ENCODE assay signal across 8 cellular contexts in the genomic region with DNA sequence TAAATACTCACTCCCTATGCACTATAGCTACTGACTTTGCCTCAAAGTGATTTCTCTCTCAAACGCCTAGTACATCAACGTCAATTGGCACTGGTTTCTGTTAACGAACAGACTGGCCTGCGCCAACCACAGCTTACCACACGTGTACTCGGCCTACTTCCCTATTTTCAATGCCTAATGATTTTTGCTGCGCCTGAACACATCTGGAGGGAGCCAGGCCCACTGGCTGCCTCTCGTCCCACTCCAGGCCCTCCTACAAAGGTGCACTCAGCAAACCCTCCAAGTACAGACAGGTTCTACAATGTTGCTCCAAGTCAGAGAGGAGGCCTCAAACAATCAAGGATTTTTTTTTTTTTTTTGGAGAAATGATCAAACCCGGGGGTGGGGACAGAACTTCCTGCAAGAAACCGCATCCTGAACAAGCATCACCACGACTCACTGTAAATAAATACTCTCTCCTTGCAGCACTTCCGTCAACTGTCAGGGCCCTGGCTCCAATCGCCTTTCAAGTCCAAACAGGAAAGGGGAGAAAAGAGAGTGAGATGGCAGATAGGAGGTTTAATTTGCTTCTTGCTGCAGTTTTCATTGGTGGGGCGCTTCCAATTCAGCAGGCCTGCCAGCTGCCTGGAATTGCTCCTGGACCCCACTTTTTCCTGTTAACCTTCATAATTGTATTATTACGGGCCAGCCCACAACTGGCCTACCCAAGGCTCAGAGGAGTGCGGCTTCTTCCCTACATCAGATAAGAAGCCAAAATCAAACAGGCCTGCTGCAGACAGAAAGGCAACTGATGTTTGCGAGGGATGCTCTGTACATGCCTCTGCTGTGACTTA.
A peak's percentile ranks its signal among the peaks of the same experiment; 100 is the strongest.
DNase-seq lines count a peak whose midpoint lies in the region; ATAC-seq and TF ChIP-seq lines count a peak whose summit lies in the region.

No MANE protein-coding gene starts in this region.

- no peaks in the 10 kb centered on the region for H3K9me2 ChIP-seq in SK-N-SH

- no peaks in the 10 kb centered on the region for H3K27me3 ChIP-seq in SK-N-SH (ENCODE audit: insufficient read depth)
- no peaks in the 10 kb centered on the region for H3K27me3 ChIP-seq in right lobe of liver
- no peaks in the 10 kb centered on the region for H3K27me3 ChIP-seq in thymus (ENCODE audit: control insufficient read depth, insufficient read depth)

- TF ChIP-seq POLR2A in right lobe of liver (IDR thresholded peaks at IDR 0.05), result no peak

- H3K9me3 ChIP-seq in SK-N-SH, result no peaks in the 10 kb centered on the region
- H3K9me3 ChIP-seq in right lobe of liver, result no peaks in the 10 kb centered on the region
- H3K9me3 ChIP-seq in thymus (ENCODE audit: control insufficient read depth), result no peaks in the 10 kb centered on the region

- H2AFZ ChIP-seq in SK-N-SH (ENCODE audit: low read depth), result no peak overlapping the region

- WGBS in SK-N-SH (ENCODE audit: low lambda C conversion rate), result 56% methylated on average over 17 of the region's 17 CpGs
- 40% methylated on average over 17 of the region's 17 CpGs for WGBS in right lobe of liver (ENCODE audit: insufficient coverage, low coverage, low lambda C conversion rate, missing lambda C conversion rate)
- under 1% methylated on average over 17 of the region's 17 CpGs for WGBS in thymus

- peak overlapping the region; percentile 49 for H3K4me2 ChIP-seq in SK-N-SH

- H3K27ac ChIP-seq in SK-N-SH (ENCODE audit: low read depth in 2 of 2, low read length in 1 of 2) (peak overlapping the region; percentile 73 to 93), right lobe of liver (peak overlapping the region; percentile 2 to 15 (median 3)), thymus (ENCODE audit: low read depth) (peak overlapping the region; percentile 99)

- CTCF ChIA-PET in SK-N-SH (lab: Yijun Ruan, JAX), result interaction anchor here (0.9 to 1.9 kb wide), 4 partner anchors 15 to 438 kb away, joined by 3 to 5 read pairs (median 5); no protein-coding TSS in a partner anchor

- peaks cover 96% of the 10 kb centered on the region for H3K79me2 ChIP-seq in SK-N-SH (ENCODE audit: insufficient read depth)

- intact Hi-C loops in right lobe of liver (cut with DNase I), result no loop called here

- peak; percentile 88 for ATAC-seq in HG03108 (IDR thresholded peaks at IDR 0.05; ENCODE audit: unreplicated experiment)
- peak; percentile 59 to 72 (median 62) for ATAC-seq in right lobe of liver

- peak in 1 of 2 experiments; percentile 87; a peak in 2 of 4 replicates for TF ChIP-seq EP300 in SK-N-SH (IDR thresholded peaks at IDR 0.05; ENCODE audit: borderline replicate concordance in 1 of 2, low read depth in 1 of 2, low read length in 1 of 2)

- TF ChIP-seq CTCF in SK-N-SH (IDR thresholded peaks at IDR 0.05), result no peak
- TF ChIP-seq CTCF in right lobe of liver (IDR thresholded peaks at IDR 0.05), result no peak

- TF ChIP-seq RAD21 in SK-N-SH (IDR thresholded peaks at IDR 0.05; ENCODE audit: low read length), result peak; percentile 33

- peak overlapping the region in 1 of 2 experiments; percentile 33; a peak in 2 of 4 replicates for H3K4me3 ChIP-seq in SK-N-SH (ENCODE audit: low read depth in 2 of 2, low read length in 1 of 2)
- H3K4me3 ChIP-seq in right lobe of liver, result no peak overlapping the region
- peak overlapping the region; percentile 4 for H3K4me3 ChIP-seq in thymus (ENCODE audit: low read length)

- POLR2A ChIA-PET in SK-N-SH (lab: Yijun Ruan, JAX), result interaction anchor here (0.5 to 1.3 kb wide), 2 partner anchors 83 to 98 kb away, joined by 3 to 5 read pairs; no protein-coding TSS in a partner anchor

- H3K36me3 ChIP-seq in SK-N-SH (replicated peaks in 1 of 2; ENCODE audit: control insufficient read depth in 1 of 2, insufficient read depth in 2 of 2, low read length in 1 of 2) (no peaks in the 10 kb centered on the region), right lobe of liver (no peaks in the 10 kb centered on the region), thymus (ENCODE audit: control insufficient read depth, insufficient read depth) (no peaks in the 10 kb centered on the region)

- H4K20me1 ChIP-seq in SK-N-SH (ENCODE audit: insufficient read depth), result no peaks in the 10 kb centered on the region

- DNase-seq in stimulated activated CD4-positive, alpha-beta T cell treated with anti-CD3 and anti-CD28 coated beads, Interleukin-15, amount 100 ng/mL, for 24 hours, result peak; percentile 69
- DNase-seq in stimulated activated CD4-positive, alpha-beta T cell treated with anti-CD3 and anti-CD28 coated beads, Interleukin-4, amount 100 ng/mL, for 1 hour, result no peak
- DNase-seq in SK-N-SH (peak; percentile 73), amniotic epithelial cell (ENCODE audit: low read depth) (peak; percentile 38), right lobe of liver (peak; percentile 37 to 65 (median 49)), D341Med (ENCODE audit: low spot score) (no peak)

- peaks cover 14% of the 10 kb centered on the region for H3F3A ChIP-seq in SK-N-SH (replicated peaks; ENCODE audit: insufficient read depth)

- peak overlapping the region; percentile 31; the same call in 1 of the 2 replicates for H3K9ac ChIP-seq in SK-N-SH

- H3K4me1 ChIP-seq in SK-N-SH (ENCODE audit: control insufficient read depth in 1 of 2, insufficient read depth in 2 of 2, low read depth in 1 of 2, low read length in 1 of 2), result peaks cover 24 to 44% of the 10 kb centered on the region in 2 experiments
- peaks cover 0 to 3% (median 0%) of the 10 kb centered on the region in 4 donors for H3K4me1 ChIP-seq in right lobe of liver
- peaks cover 80% of the 10 kb centered on the region for H3K4me1 ChIP-seq in thymus (ENCODE audit: control insufficient read depth, insufficient read depth, low read length)

TF ChIP-seq in SK-N-SH, 30 proteins besides CTCF, POLR2A, EP300 and RAD21 (continues in another document):
- TF ChIP-seq RCOR1 (IDR thresholded peaks at IDR 0.05; ENCODE audit: low read length), result peak; percentile 79
- 0 out of 2 replicates have a peak, but pooled peaks have one; percentile 51 for TF ChIP-seq SIN3A (IDR thresholded peaks at IDR 0.05; ENCODE audit: borderline replicate concordance, low read depth, low read length)
- TF ChIP-seq, protein P1, sequence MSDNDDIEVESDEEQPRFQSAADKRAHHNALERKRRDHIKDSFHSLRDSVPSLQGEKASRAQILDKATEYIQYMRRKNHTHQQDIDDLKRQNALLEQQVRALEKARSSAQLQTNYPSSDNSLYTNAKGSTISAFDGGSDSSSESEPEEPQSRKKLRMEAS (IDR thresholded peaks at IDR 0.05; ENCODE audit: low read depth), result no peak
- peak; percentile 51; the same call in 1 of the 2 replicates for TF ChIP-seq FOXM1 (IDR thresholded peaks at IDR 0.05; ENCODE audit: low read depth)
- no peak for TF ChIP-seq MEF2A (IDR thresholded peaks at IDR 0.05; ENCODE audit: borderline replicate concordance, low read depth)
- no peak for TF ChIP-seq RFX5 (IDR thresholded peaks at IDR 0.05; ENCODE audit: low read length)
- peak; percentile 21; the same call in 1 of the 2 replicates for TF ChIP-seq NFIC (IDR thresholded peaks at IDR 0.05; ENCODE audit: borderline replicate concordance)
- TF ChIP-seq JUND (IDR thresholded peaks at IDR 0.05), result peak; percentile 46; the same call in 1 of the 2 replicates
- TF ChIP-seq FOXJ3 (CRISPR knock-in tag; IDR thresholded peaks at IDR 0.05), result no peak
- TF ChIP-seq USF2 (IDR thresholded peaks at IDR 0.05; ENCODE audit: borderline replicate concordance, low read depth, low read length), result no peak
- TF ChIP-seq GABPA (IDR thresholded peaks at IDR 0.05; ENCODE audit: low read depth), result no peak
- TF ChIP-seq YY1 (IDR thresholded peaks at IDR 0.05; ENCODE audit: low read depth), result no peak
- no peak for TF ChIP-seq POLR2AphosphoS5 (IDR thresholded peaks at IDR 0.05; ENCODE audit: low read depth, low read length)
- TF ChIP-seq EZH2phosphoT487 (IDR thresholded peaks at IDR 0.05; ENCODE audit: borderline replicate concordance, low read depth), result no peak
- TF ChIP-seq REST (IDR thresholded peaks at IDR 0.05; ENCODE audit: low read depth, low read length), result no peak

Comparison
In these comparisons a context has a peak if more than half of its experiments do, and no peak if none do; other contexts are left out.
1. DNase-seq: peak in stimulated activated CD4-positive, alpha-beta T cell treated with anti-CD3 and anti-CD28 coated beads, Interleukin-15, amount 100 ng/mL, for 24 hours (single experiment), SK-N-SH (single experiment), amniotic epithelial cell (single experiment) and right lobe of liver (3 of 3); none in stimulated activated CD4-positive, alpha-beta T cell treated with anti-CD3 and anti-CD28 coated beads, Interleukin-4, amount 100 ng/mL, for 1 hour (single experiment) and D341Med (single experiment).
2. H3K27ac ChIP-seq: peak in every context shown above with its lines; median percentile 99 in thymus; 83 in SK-N-SH; 3 in right lobe of liver.